Comparison of ENCODE assay signal across 8 cellular contexts in the genomic region with DNA sequence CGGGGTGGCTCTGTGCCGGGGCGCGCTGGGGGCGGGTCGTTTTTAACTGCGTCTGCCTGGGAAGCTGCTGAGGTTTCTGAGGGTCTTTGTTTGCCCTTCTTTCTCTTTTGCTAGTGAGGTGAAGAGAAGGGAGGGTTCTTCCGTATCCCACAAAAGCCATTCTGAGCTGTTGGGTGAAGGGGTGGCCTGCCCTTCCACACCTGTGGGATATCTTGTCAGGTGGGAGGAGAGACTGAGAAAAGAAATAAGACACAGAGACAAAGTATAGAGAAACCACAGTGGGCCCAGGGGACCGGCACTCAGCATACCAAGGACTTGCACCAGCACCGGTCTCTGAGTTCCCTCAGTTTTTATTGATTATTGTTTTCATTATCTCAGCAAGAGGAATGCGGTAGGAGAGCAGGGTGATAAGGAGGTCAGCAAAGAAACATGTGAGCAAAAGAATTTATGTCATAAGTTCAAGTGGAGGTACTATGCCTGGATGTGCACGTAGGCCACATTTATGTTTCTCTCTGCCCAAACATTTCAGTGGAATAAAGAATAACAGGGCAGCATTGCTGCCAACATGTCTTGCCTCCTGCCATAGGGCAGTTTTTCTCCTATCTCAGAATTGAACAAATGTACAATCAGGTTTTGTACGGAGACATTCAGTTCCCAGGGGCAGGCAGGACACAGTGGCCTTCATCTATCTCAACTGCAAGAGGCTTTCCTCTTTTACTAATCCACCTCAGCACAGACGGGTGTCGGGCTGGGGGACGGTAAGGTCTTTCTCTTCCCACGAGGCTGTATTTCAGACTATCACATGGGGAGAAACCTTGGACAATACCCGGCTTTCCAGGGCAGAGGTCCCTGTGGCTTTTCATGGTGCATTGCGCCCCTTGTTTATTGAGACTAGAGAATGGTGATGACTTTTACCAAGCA. TPM values are rescaled to one million over a fixed set of nuclear protein-coding genes. Genes with fewer than 3 reads are reported as not detected.
DNase-seq lines count a peak whose midpoint lies in the region; ATAC-seq and TF ChIP-seq lines count a peak whose summit lies in the region.

No MANE protein-coding gene starts in this region.

- ATAC-seq in GM19324 (IDR thresholded peaks at IDR 0.05; ENCODE audit: low FRiP score, unreplicated experiment) (peak; percentile 21), HG03354 (IDR thresholded peaks at IDR 0.05; ENCODE audit: poor library complexity, severe bottlenecking, unreplicated experiment) (peak; percentile 34)

- H2AFZ ChIP-seq in ACC112 (ENCODE audit: low read length, unreplicated experiment): peak overlapping the region; percentile 65

- H3K4me3 ChIP-seq in ACC112 (ENCODE audit: low read depth, low read length) (peak overlapping the region; percentile 81), astrocyte of the cerebellum (ENCODE audit: low read depth, low read length) (peak overlapping the region; percentile 61), suprapubic skin (peak overlapping the region; percentile 66)

- no peak for TF ChIP-seq EP300 in suprapubic skin (IDR thresholded peaks at IDR 0.05)

- 22% methylated on average over 19 of the region's 19 CpGs for WGBS in suprapubic skin

- peak overlapping the region; percentile 71 for H3K27ac ChIP-seq in ACC112 (ENCODE audit: low read depth, low read length)
- peak overlapping the region; percentile 91 for H3K27ac ChIP-seq in suprapubic skin

- DNase-seq in astrocyte of the cerebellum (ENCODE audit: low read depth) (no peak), kidney tubule cell (ENCODE audit: low spot score) (peak; percentile 39), suprapubic skin (ENCODE audit: low spot score in 2 of 2) (peak in 1 of 2 donors; percentile 97), pons (ENCODE audit: low spot score) (no peak), NCI-H2171 treated with DMSO at 0.1 percent for 48 hours (lab: John Stamatoyannopoulos, UW) (no peak)

- H3K4me1 ChIP-seq in ACC112 (ENCODE audit: control insufficient read depth, insufficient read depth, low read length, unreplicated experiment) (peaks cover 6% of the 10 kb centered on the region), suprapubic skin (peaks cover 14% of the 10 kb centered on the region)

- H3K27me3 ChIP-seq in ACC112 (ENCODE audit: insufficient read depth, low read length) (no peaks in the 10 kb centered on the region), suprapubic skin (no peaks in the 10 kb centered on the region)

- no peaks in the 10 kb centered on the region for H3K9me3 ChIP-seq in suprapubic skin

- no peak for TF ChIP-seq POLR2A in suprapubic skin (IDR thresholded peaks at IDR 0.05)

- H3K79me2 ChIP-seq in ACC112 (ENCODE audit: control insufficient read depth, insufficient read depth, low read length, unreplicated experiment): peaks cover 6% of the 10 kb centered on the region

- H3K36me3 ChIP-seq in ACC112 (ENCODE audit: insufficient read depth, low read length): no peaks in the 10 kb centered on the region
- no peaks in the 10 kb centered on the region for H3K36me3 ChIP-seq in suprapubic skin

- TF ChIP-seq CTCF in astrocyte of the cerebellum (IDR thresholded peaks at IDR 0.05; ENCODE audit: low read depth, low read length, missing control alignments) (no peak), suprapubic skin (IDR thresholded peaks at IDR 0.05) (no peak)

- in situ Hi-C loops in astrocyte of the cerebellum (cut with HindIII; ENCODE audit: low sequenced_read_pairs): no loop called here

RNA-seq across cellular contexts. Expression of a gene that starts 1.0 kb away (rescaled TPM):
- 10 to 100 TPM; 11.0 to 14.2 (median 11.5) TPM for total RNA-seq in suprapubic skin

RNA-seq across cellular contexts. Expression of a gene that starts 48.1 kb away (rescaled TPM):
- 100 to 1,000 TPM in 1 of 4 donors, 10 to 100 TPM in 3; 30.2 to 138 (median 52.6) TPM for total RNA-seq in suprapubic skin
